Comparison of ENCODE assay signal across 20 cellular contexts in genomic region chr15:87416591-87417257, GRCh38.
A peak's percentile ranks its signal among the peaks of the same experiment; 100 is the strongest.
DNase-seq lines count a peak whose midpoint lies in the region; ATAC-seq and TF ChIP-seq lines count a peak whose summit lies in the region.
"Had no signal": no experiment of that assay in that cellular context is flagged by ENCODE, and none has a peak within 500 bp of the region (broad histone marks: within the 10 kb centered on the region; RNA-seq: fewer than 3 reads in every experiment).

No MANE protein-coding gene starts in this region.

- H3K27ac ChIP-seq in foreskin keratinocyte = peak overlapping the region; percentile 4

- no peaks in the 10 kb centered on the region for H3K4me1 ChIP-seq in foreskin keratinocyte

- H3K36me3 Mint-ChIP-seq in type B pancreatic cell = no peaks in the 10 kb centered on the region
- H3K36me3 Mint-ChIP-seq: CD14-positive monocyte had no signal

- peak; percentile 95 for ATAC-seq in foreskin keratinocyte
- ATAC-seq in HG03571 (IDR thresholded peaks at IDR 0.05; ENCODE audit: unreplicated experiment) = no peak
- no peak for ATAC-seq in GM21515 (IDR thresholded peaks at IDR 0.05; ENCODE audit: unreplicated experiment)
- ATAC-seq: HepG2, K562, Panc1 had no signal

- in situ Hi-C loops in SK-MEL-5 (cut with HindIII; ENCODE audit: low pct_unique_long_range_greater_than_20kb, low sequenced_read_pairs) = no loop called here

- H3K27ac Mint-ChIP-seq in type B pancreatic cell = no peak overlapping the region
- H3K27ac Mint-ChIP-seq: CD14-positive monocyte; T-helper 1 cell treated with Interleukin-12 subunit alpha and Interleukin-12 subunit beta and Interleukin-4 antibody, amounts not matched to agents 30 μg/mL and 1 μg/mL, for 36 hours had no signal

- no peaks in the 10 kb centered on the region for H3K9me3 Mint-ChIP-seq in type B pancreatic cell
- H3K9me3 Mint-ChIP-seq: T-helper 1 cell treated with Interleukin-12 subunit alpha and Interleukin-12 subunit beta and Interleukin-4 antibody, amounts not matched to agents 30 μg/mL and 1 μg/mL, for 36 hours had no signal

- peaks cover 33% of the 10 kb centered on the region for H3K27me3 Mint-ChIP-seq in type B pancreatic cell

- peak; percentile 8 for DNase-seq in AG20443 (ENCODE audit: low spot score)
- DNase-seq in ELR (ENCODE audit: low read depth) = peak; percentile 49
- DNase-seq in SK-MEL-5 (ENCODE audit: low read depth, low spot score) = peak; percentile 37
- peak; percentile 44 to 76 for DNase-seq in foreskin keratinocyte
- DNase-seq in type B pancreatic cell (ENCODE audit: extremely low spot score, unreplicated experiment) = no peak
- DNase-seq: 8988T, MM.1S, NCI-H1092 treated with DMSO at 0.1 percent for 48 hours, NCI-H1436 treated with DMSO at 0.1 percent for 48 hours, NCI-H1930, NCI-H345, NCI-H524 treated with DMSO at 0.1 percent for 48 hours, NCI-H82 had no signal

- H3K4me3 Mint-ChIP-seq in type B pancreatic cell = no peak overlapping the region
- H3K4me3 Mint-ChIP-seq: CD14-positive monocyte; T-helper 1 cell treated with Interleukin-12 subunit alpha and Interleukin-12 subunit beta and Interleukin-4 antibody, amounts not matched to agents 30 μg/mL and 1 μg/mL, for 36 hours had no signal

- H3K4me1 Mint-ChIP-seq in type B pancreatic cell (ENCODE audit: unreplicated experiment) = no peaks in the 10 kb centered on the region
- H3K4me1 Mint-ChIP-seq: CD14-positive monocyte had no signal

- H3K27me3 ChIP-seq in foreskin keratinocyte = no peaks in the 10 kb centered on the region

- TF ChIP-seq CTCF in foreskin keratinocyte (conservative IDR thresholded peaks at IDR 0.05) = no peak
- TF ChIP-seq CTCF in type B pancreatic cell (conservative IDR thresholded peaks at IDR 0.05) = no peak
